Comparison of ENCODE assay signal across 15 cellular contexts in the genomic region with DNA sequence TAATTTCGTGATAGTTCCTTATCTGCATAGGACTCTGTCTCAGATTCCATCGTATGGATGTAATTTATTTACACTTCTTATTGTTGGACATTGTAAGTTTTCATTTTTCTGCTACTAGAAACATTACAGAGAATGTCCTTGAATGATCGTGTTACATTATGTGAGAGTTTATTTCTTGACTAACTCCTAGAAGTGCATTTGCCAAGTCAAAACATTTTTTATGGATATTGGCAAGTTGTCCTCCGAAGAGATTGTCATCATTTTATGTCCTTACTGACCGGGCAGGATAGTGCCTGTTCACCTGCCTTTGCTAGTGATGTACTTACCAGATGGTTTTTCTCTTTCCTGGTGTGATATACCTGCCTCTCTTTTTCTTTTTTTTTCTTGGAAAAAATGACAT. TPM values are rescaled to one million over a fixed set of nuclear protein-coding genes. Genes with fewer than 3 reads are reported as not detected.
DNase-seq lines count a peak whose midpoint lies in the region; ATAC-seq and TF ChIP-seq lines count a peak whose summit lies in the region.
"Had no signal": no experiment of that assay in that cellular context is flagged by ENCODE, and none has a peak within 500 bp of the region (broad histone marks: within the 10 kb centered on the region; RNA-seq: fewer than 3 reads in every experiment).

No MANE protein-coding gene starts in this region.

- WGBS in transverse colon (ENCODE audit: low coverage in 1 of 2), 2 donors: 25 to 28% methylated on average over 4 to 5 of the region's 5 CpGs

- CTCF ChIA-PET in CD8-positive, alpha-beta T cell (lab: Charles Lee): interaction anchor here (1.0 kb wide), 1 partner anchor 9 kb away, joined by 3 read pairs; no protein-coding TSS in a partner anchor
- CTCF ChIA-PET in OCI-LY7 (lab: Charles Lee; ENCODE audit: unreplicated experiment): no interaction called here

- no peak for TF ChIP-seq CTCF in CD8-positive, alpha-beta T cell (IDR thresholded peaks at IDR 0.05)
- TF ChIP-seq CTCF in VCaP (conservative IDR thresholded peaks at IDR 0.05) (no peak), transverse colon (IDR thresholded peaks at IDR 0.05) (no peak), OCI-LY7 (conservative IDR thresholded peaks at IDR 0.05; ENCODE audit: low read length) (no peak)

- peaks cover 88% of the 10 kb centered on the region for H3K36me3 Mint-ChIP-seq in CD8-positive, alpha-beta T cell

- BruUV-seq in OCI-LY7 (replicated peaks; lab: Mats Ljungman, UMichigan): no TSS peak

- no peaks in the 10 kb centered on the region for H3K9me3 ChIP-seq in CD8-positive, alpha-beta T cell (ENCODE audit: low read length)
- no peaks in the 10 kb centered on the region for H3K9me3 ChIP-seq in transverse colon
- no peaks in the 10 kb centered on the region for H3K9me3 ChIP-seq in OCI-LY7 (ENCODE audit: low read length)
- H3K9me3 ChIP-seq: HAP-1 had no signal

- POLR2A ChIA-PET in CD8-positive, alpha-beta T cell (lab: Charles Lee): no interaction called here
- POLR2A ChIA-PET in OCI-LY7 (lab: Charles Lee): interaction anchor here (0.8 to 1.0 kb wide), 2 partner anchors 35 to 257 kb away, joined by 3 to 5 read pairs; no protein-coding TSS in a partner anchor

- in situ Hi-C loops in transverse colon (cut with MboI; ENCODE audit: low pct_ligation_motif_present in 1 of 4, low pct_unique_long_range_greater_than_20kb in 1 of 4, low sequenced_read_pairs in 3 of 4): no loop called here

- H3K4me3 ChIP-seq in CD8-positive, alpha-beta T cell (ENCODE audit: low read depth, low read length): no peak overlapping the region
- H3K4me3 ChIP-seq in transverse colon: no peak overlapping the region
- no peak overlapping the region for H3K4me3 ChIP-seq in OCI-LY7 (ENCODE audit: low read depth, low read length, poor library complexity, severe bottlenecking)
- H3K4me3 ChIP-seq: HAP-1 had no signal

- H3K4me3 Mint-ChIP-seq in CD8-positive, alpha-beta T cell: no peak overlapping the region
- H3K4me3 Mint-ChIP-seq: B cell; CD4-positive, alpha-beta T cell; IgD-negative memory B cell had no signal

- DNase-seq in CD8-positive, alpha-beta T cell: no peak
- peak; percentile 18 for DNase-seq in iris pigment epithelial cell (ENCODE audit: low read depth)
- no peak for DNase-seq in transverse colon
- DNase-seq in OCI-LY7 (ENCODE audit: low spot score): no peak
- DNase-seq in putamen (ENCODE audit: low spot score): no peak
- DNase-seq: C1 segment of cervical spinal cord; CD4-positive, alpha-beta T cell; DMS153; DMS79 treated with DMSO at 0.1 percent for 48 hours; EL had no signal

- H3K9me3 Mint-ChIP-seq in CD8-positive, alpha-beta T cell: no peaks in the 10 kb centered on the region
- H3K9me3 Mint-ChIP-seq: CD4-positive, alpha-beta T cell; IgD-negative memory B cell had no signal

- H3K4me1 Mint-ChIP-seq in CD8-positive, alpha-beta T cell (ENCODE audit: low read depth): peaks cover 27% of the 10 kb centered on the region

- ATAC-seq in CD8-positive, alpha-beta T cell: no peak
- no peak for ATAC-seq in GM18519 (IDR thresholded peaks at IDR 0.05; ENCODE audit: low FRiP score, unreplicated experiment)

- TF ChIP-seq EP300 in transverse colon (IDR thresholded peaks at IDR 0.05; ENCODE audit: low read depth): no peak

- intact Hi-C loops in CD8-positive, alpha-beta T cell (cut with DNase I, micrococcal nuclease): no loop called here
- intact Hi-C loops in transverse colon (cut with DNase I; ENCODE audit: low total_unique reads): no loop called here
- intact Hi-C loops in OCI-LY7 (cut with micrococcal nuclease; ENCODE audit: unreplicated experiment): no loop called here

- H3K4me1 ChIP-seq in CD8-positive, alpha-beta T cell (ENCODE audit: insufficient read depth, low read length): no peaks in the 10 kb centered on the region
- H3K4me1 ChIP-seq in transverse colon (peaks cover 0 to 51% (median 28%) of the 10 kb centered on the region in 4 donors), OCI-LY7 (ENCODE audit: insufficient read depth, low read length, poor library complexity, severe bottlenecking) (no peaks in the 10 kb centered on the region)
- H3K4me1 ChIP-seq: HAP-1 had no signal

- H3K27ac ChIP-seq in CD8-positive, alpha-beta T cell (ENCODE audit: low read depth, low read length): no peak overlapping the region
- H3K27ac ChIP-seq in VCaP (peak overlapping the region; percentile 24), transverse colon (peak overlapping the region; percentile 72 to 85 (median 74)), OCI-LY7 (ENCODE audit: low read depth, low read length, poor library complexity, severe bottlenecking) (no peak overlapping the region)

- H3K27me3 ChIP-seq in CD8-positive, alpha-beta T cell (ENCODE audit: insufficient read depth, low read length): no peaks in the 10 kb centered on the region
- H3K27me3 ChIP-seq in transverse colon: no peaks in the 10 kb centered on the region

- TF ChIP-seq POLR2A in transverse colon (IDR thresholded peaks at IDR 0.05): no peak

- H3K36me3 ChIP-seq in CD8-positive, alpha-beta T cell (ENCODE audit: insufficient read depth, low read length): peaks cover 24% of the 10 kb centered on the region
- H3K36me3 ChIP-seq in transverse colon (peaks cover 0 to 29% (median 6%) of the 10 kb centered on the region in 4 donors), OCI-LY7 (ENCODE audit: insufficient read depth, low read length) (peaks cover 73% of the 10 kb centered on the region)

- no peaks in the 10 kb centered on the region; the same call in 1 of the 2 replicates for H4K20me1 ChIP-seq in OCI-LY7 (ENCODE audit: insufficient read depth, low read length)

- no peak overlapping the region for H3K4me2 ChIP-seq in OCI-LY7 (ENCODE audit: low read length)

- no peaks in the 10 kb centered on the region for H3K79me2 ChIP-seq in OCI-LY7 (ENCODE audit: insufficient read depth, low read depth, low read length)

- no peak overlapping the region for H2AFZ ChIP-seq in OCI-LY7 (ENCODE audit: low read length)

- no peaks in the 10 kb centered on the region for H3K9me2 ChIP-seq in OCI-LY7 (ENCODE audit: insufficient read depth, low read length)

- H3K27me3 Mint-ChIP-seq in CD8-positive, alpha-beta T cell (ENCODE audit: low read depth): no peaks in the 10 kb centered on the region
- H3K27me3 Mint-ChIP-seq: B cell; CD4-positive, alpha-beta T cell; IgD-negative memory B cell had no signal

- peak overlapping the region; percentile 6 for H3K27ac Mint-ChIP-seq in CD8-positive, alpha-beta T cell
- H3K27ac Mint-ChIP-seq: B cell; CD4-positive, alpha-beta T cell had no signal

RNA-seq across cellular contexts. Expression of gene ASB7, which starts 13.4 kb away (rescaled TPM):
- total RNA-seq in CD8-positive, alpha-beta T cell: 10 to 100 TPM; 17.2 to 19.9 TPM
- total RNA-seq in transverse colon: 10 to 100 TPM; 29.9 to 45.3 (median 35.3) TPM
- 10.9 and 13.1 TPM in 2 replicates for total RNA-seq in OCI-LY7 (2014; rRNA removed; shearing (Covaris generic))
- 15.2 and 17.4 TPM in 2 replicates for total RNA-seq in OCI-LY7 (2022)

RNA-seq across cellular contexts. Expression of gene LINS1, which starts 13.8 kb away (rescaled TPM):
- 10 to 100 TPM; 42.8 to 45.9 TPM for total RNA-seq in CD8-positive, alpha-beta T cell
- total RNA-seq in transverse colon: 10 to 100 TPM; 24.7 to 48.9 (median 39.2) TPM
- total RNA-seq in OCI-LY7 (2014; rRNA removed; shearing (Covaris generic)): 6.6 and 7.5 TPM in 2 replicates
- total RNA-seq in OCI-LY7 (2022): 14.3 and 15.7 TPM in 2 replicates

Comparison
In these comparisons a context has a peak if more than half of its experiments do, and no peak if none do; other contexts are left out.
1. H3K27ac ChIP-seq: peak in VCaP (single experiment) and transverse colon (4 of 4); none in CD8-positive, alpha-beta T cell (single experiment) and OCI-LY7 (single experiment).